Comparison of ENCODE assay signal across 8 cellular contexts in genomic region chr20:346640-347316, GRCh38. TPM values are rescaled to one million over a fixed set of nuclear protein-coding genes. Genes with fewer than 3 reads are reported as not detected.
A peak's percentile ranks its signal among the peaks of the same experiment; 100 is the strongest.
DNase-seq lines count a peak whose midpoint lies in the region; ATAC-seq, FAIRE-seq and TF ChIP-seq lines count a peak whose summit lies in the region.

TSS of gene NRSN2 (plus strand) at chr20:347111. CDS start at chr20:349644, 2,533 bp downstream.

- no TSS peak for BruUV-seq in GM12878 (replicated peaks; lab: Mats Ljungman, UMichigan)

- H3K27ac ChIP-seq in OCI-LY3 (ENCODE audit: low read length): peak within 1 kb of the TSS; percentile 53
- peak within 1 kb of the TSS; percentile 73 for H3K27ac ChIP-seq in GM12878 (ENCODE audit: control insufficient read depth, insufficient read depth)
- peak within 1 kb of the TSS; percentile 99 for H3K27ac ChIP-seq in hepatocyte
- peak within 1 kb of the TSS; percentile 94 to 97 for H3K27ac ChIP-seq in prostate gland

- H3K27me3 ChIP-seq in OCI-LY3 (ENCODE audit: low read depth, low read length) (no peaks in the 10 kb centered on the region), GM12878 (replicated peaks in 1 of 2; ENCODE audit: control insufficient read depth in 2 of 2, insufficient read depth in 2 of 2, low read length in 1 of 2) (no peaks in the 10 kb centered on the region), hepatocyte (no peaks in the 10 kb centered on the region), prostate gland (replicated peaks; ENCODE audit: insufficient read depth) (no peaks in the 10 kb centered on the region)

- CTCF ChIA-PET in GM12878 (lab: Yijun Ruan, JAX): interaction anchor here (0.8 to 3.6 kb wide), 3 partner anchors 16 to 392 kb away, joined by 3 to 27 read pairs (median 3); no protein-coding TSS in a partner anchor

- in situ Hi-C loops in GM12878 (cut with MboI): no loop called here

- H3K79me2 ChIP-seq in OCI-LY3 (ENCODE audit: low read length): no peaks in the 10 kb centered on the region
- peaks cover 4% of the 10 kb centered on the region; the same call in 1 of the 2 replicates for H3K79me2 ChIP-seq in GM12878 (ENCODE audit: control insufficient read depth, insufficient read depth, low read length)
- H3K79me2 ChIP-seq in hepatocyte: peaks cover 32% of the 10 kb centered on the region

- H3K9me3 ChIP-seq in OCI-LY3 (ENCODE audit: insufficient read depth, low read length) (no peaks in the 10 kb centered on the region), GM12878 (replicated peaks; ENCODE audit: control insufficient read depth, insufficient read depth, low read length) (no peaks in the 10 kb centered on the region), hepatocyte (ENCODE audit: low read depth) (no peaks in the 10 kb centered on the region), prostate gland (no peaks in the 10 kb centered on the region)

- ATAC-seq in HG03342 (IDR thresholded peaks at IDR 0.05; ENCODE audit: unreplicated experiment): peak; percentile 34
- peak; percentile 79 for ATAC-seq in GM12878
- no peak for ATAC-seq in HG02571 (IDR thresholded peaks at IDR 0.05; ENCODE audit: unreplicated experiment)

- H3K4me3 ChIP-seq in OCI-LY3 (ENCODE audit: low read length) (peak within 1 kb of the TSS; percentile 81), GM12878 (peak within 1 kb of the TSS; percentile 83), hepatocyte (peak within 1 kb of the TSS; percentile 85), prostate gland (peak within 1 kb of the TSS; percentile 57 to 62)

- no peak for TF ChIP-seq RAD21 in GM12878 (IDR thresholded peaks at IDR 0.05; ENCODE audit: insufficient read depth, low read depth, low read length)

- RAD21 ChIA-PET in GM12878 (lab: Charles Lee; ENCODE audit: unreplicated experiment): interaction anchor here (0.6 to 1.3 kb wide), 4 partner anchors 16 to 197 kb away, joined by 3 to 4 read pairs (median 4); partner anchors contain the start of gene CSNK2A1

- SMC1A ChIA-PET in GM12878 (lab: Charles Lee; ENCODE audit: uncharacterized antibody, unreplicated experiment): interaction anchor here (1.1 to 1.8 kb wide), 3 partner anchors 9 to 50 kb away, joined by 3 to 6 read pairs (median 4); no protein-coding TSS in a partner anchor

- H3K4me1 ChIP-seq in OCI-LY3 (ENCODE audit: low read length): peaks cover 12% of the 10 kb centered on the region
- 0 out of 2 replicates have a peak, but pooled peaks cover 3% of the 10 kb centered on the region for H3K4me1 ChIP-seq in GM12878 (ENCODE audit: control insufficient read depth, insufficient read depth, low read length)
- peaks cover 9% of the 10 kb centered on the region for H3K4me1 ChIP-seq in hepatocyte (ENCODE audit: insufficient read depth)
- H3K4me1 ChIP-seq in prostate gland (replicated peaks): peaks cover 9% of the 10 kb centered on the region

- POLR2A ChIA-PET in GM12878 (lab: Charles Lee): interaction anchor here (0.7 to 1.7 kb wide), 5 partner anchors 17 to 50 kb away, joined by 3 to 9 read pairs (median 3); partner anchors contain the start of genes SOX12 and ZCCHC3

- peak within 1 kb of the TSS; percentile 95 for H3K4me2 ChIP-seq in OCI-LY3 (ENCODE audit: low read length)
- peak within 1 kb of the TSS; percentile 83 for H3K4me2 ChIP-seq in GM12878 (ENCODE audit: control insufficient read depth, insufficient read depth)
- H3K4me2 ChIP-seq in hepatocyte: peak within 1 kb of the TSS; percentile 93

- no peak for FAIRE-seq in GM12878 (lab: Jason Lieb, UNC)

- TF ChIP-seq EP300 in GM12878 (IDR thresholded peaks at IDR 0.05; ENCODE audit: borderline replicate concordance in 1 of 2, control insufficient read depth in 1 of 2, low read depth in 2 of 2, low read length in 2 of 2): no peak

- H3K9me2 ChIP-seq in hepatocyte (replicated peaks; ENCODE audit: insufficient read depth): no peaks in the 10 kb centered on the region

- H3K36me3 ChIP-seq in OCI-LY3 (replicated peaks; ENCODE audit: low read depth, low read length) (peaks cover 7% of the 10 kb centered on the region), GM12878 (ENCODE audit: control insufficient read depth in 2 of 2, insufficient read depth in 2 of 2, low read length in 1 of 2) (no peaks in the 10 kb centered on the region; a peak in 2 of 4 replicates), hepatocyte (replicated peaks; ENCODE audit: insufficient read depth, low read depth) (no peaks in the 10 kb centered on the region), prostate gland (no peaks in the 10 kb centered on the region)

- intact Hi-C loops in GM12878 (cut with micrococcal nuclease; ENCODE audit: unreplicated experiment): no loop called here
- intact Hi-C loops in prostate gland (cut with DNase I): no loop called here

- TF ChIP-seq POLR2A in GM12878 (IDR thresholded peaks at IDR 0.05; ENCODE audit: low read depth, low read length): peak; percentile 62
- peak; percentile 65 for TF ChIP-seq POLR2A in prostate gland (IDR thresholded peaks at IDR 0.05)

- H2AFZ ChIP-seq in OCI-LY3 (ENCODE audit: low read depth, low read length) (peak within 1 kb of the TSS; percentile 48), GM12878 (ENCODE audit: control insufficient read depth, low read depth, low read length) (peak within 1 kb of the TSS; percentile 73), hepatocyte (peak within 1 kb of the TSS; percentile 69)

- DNase-seq in activated gamma-delta T cell (lab: John Stamatoyannopoulos, UW) (peak; percentile 23), activated gamma-delta T cell treated with Interleukin-2 at 50 U/mL for 16 hours (no peak), GM12878 (ENCODE audit: low read depth, low spot score) (no peak), hepatocyte (ENCODE audit: low spot score) (peak; percentile 88), prostate gland (ENCODE audit: low spot score) (peak; percentile 47)

- H4K20me1 ChIP-seq in OCI-LY3 (ENCODE audit: insufficient read depth, low read length): no peaks in the 10 kb centered on the region
- no peaks in the 10 kb centered on the region for H4K20me1 ChIP-seq in GM12878 (ENCODE audit: control insufficient read depth, insufficient read depth)
- H4K20me1 ChIP-seq in hepatocyte (ENCODE audit: insufficient read depth, poor library complexity, severe bottlenecking): no peaks in the 10 kb centered on the region

- no peak for TF ChIP-seq CTCF in OCI-LY3 (IDR thresholded peaks at IDR 0.05; ENCODE audit: low read depth, low read length)
- no peak for TF ChIP-seq CTCF in GM12878 (IDR thresholded peaks at IDR 0.05 in 2 of 3, conservative IDR thresholded peaks at IDR 0.05 in 1 of 3; ENCODE audit: control insufficient read depth in 2 of 3, extremely low read depth in 1 of 3, insufficient read depth in 1 of 3, low read depth in 3 of 3, low read length in 3 of 3)
- no peak for TF ChIP-seq CTCF in hepatocyte (IDR thresholded peaks at IDR 0.05; ENCODE audit: poor library complexity)
- TF ChIP-seq CTCF in prostate gland (IDR thresholded peaks at IDR 0.05): no peak

- WGBS in GM12878 (ENCODE audit: insufficient coverage, insufficient replicate concordance, low lambda C conversion rate, missing lambda C conversion rate): under 1% methylated on average over 31 of the region's 50 CpGs
- WGBS in hepatocyte (ENCODE audit: low lambda C conversion rate, missing lambda C conversion rate): 0% methylated on average over 8 of the region's 50 CpGs
- 1% methylated on average over 50 of the region's 50 CpGs for WGBS in prostate gland

- peak within 1 kb of the TSS; percentile 90 for H3K9ac ChIP-seq in OCI-LY3 (ENCODE audit: low read length)
- peak within 1 kb of the TSS; percentile 70 for H3K9ac ChIP-seq in GM12878 (ENCODE audit: control insufficient read depth, insufficient read depth, low read length)

RNA-seq across cellular contexts. Expression of gene NRSN2, which starts in this region (rescaled TPM):
- 6.5 and 14.6 TPM in 2 replicates for total RNA-seq in GM12878 (2013; cell fraction: nucleolus; rRNA removed)
- total RNA-seq in GM12878 (2014; rRNA removed): 9.1 and 10.5 TPM in 2 replicates
- total RNA-seq in GM12878 (2014; rRNA removed; fragmentation: Illumina TruSeq; extraction: Trizol): 6.9 and 8.9 TPM in 2 replicates
- 21.9 and 24.7 TPM in 2 replicates for total RNA-seq in GM12878 (2021)
- polyA plus RNA-seq in GM12878 (2011; ENCODE audit: low read depth): 8.1 TPM
- 3.7 and 8.0 TPM in 2 replicates for polyA plus RNA-seq in GM12878 (2011; rRNA removed)
- polyA plus RNA-seq in GM12878 (2011; cell fraction: cytosol; rRNA removed): 23.6 and 25.3 TPM in 2 replicates
- 11.4 and 15.6 TPM in 2 replicates for polyA plus RNA-seq in GM12878 (2011; cell fraction: nucleus; rRNA removed)
- polyA plus RNA-seq in GM12878 (2012): 14.9 and 15.2 TPM in 2 replicates
- 14.6 and 16.9 TPM in 2 replicates for polyA plus RNA-seq in GM12878 (2014; fragmentation: Illumina TruSeq; extraction: Trizol)
- polyA plus RNA-seq in GM12878 (2014; fragmentation: Nextera tagmentation; extraction: Ambion mirVana): 1 to 10 TPM; 6.2 to 7.6 TPM
- polyA plus RNA-seq in GM12878 (2014; rRNA removed): 18.9 and 24.3 TPM in 2 replicates
- polyA plus RNA-seq in GM12878 (2016; fragmentation: Nextera tagmentation; extraction: Ambion mirVana): 10 to 100 TPM; 26.4 to 32.4 TPM
- polyA minus RNA-seq in GM12878 (2011; rRNA and poly(A)+ RNA removed): 4.2 and 10.8 TPM in 2 replicates
- polyA minus RNA-seq in GM12878 (2011; cell fraction: cytosol; rRNA and poly(A)+ RNA removed): 5.3 and 7.7 TPM in 2 replicates
- 1.5 and 3.3 TPM in 2 replicates for polyA minus RNA-seq in GM12878 (2011; cell fraction: nucleus; rRNA and poly(A)+ RNA removed)
- total RNA-seq in hepatocyte: 29.8 and 32.0 TPM in 2 replicates
- polyA plus RNA-seq in hepatocyte: 65.3 and 68.1 TPM in 2 replicates
- 10 to 100 TPM; 26.3 to 48.3 TPM for total RNA-seq in prostate gland

Comparison
In these comparisons a context has a peak if more than half of its experiments do, and no peak if none do; other contexts are left out.
1. DNase-seq: peak in activated gamma-delta T cell (single experiment), hepatocyte (single experiment) and prostate gland (single experiment); none in activated gamma-delta T cell treated with Interleukin-2 at 50 U/mL for 16 hours (single experiment) and GM12878 (single experiment).
2. Peak in every context shown above with its lines, with median percentiles within 50 percentile points of each other: H2AFZ ChIP-seq, H3K27ac ChIP-seq, H3K4me2 ChIP-seq and H3K4me3 ChIP-seq.